ENCODE assay signal across 8 cellular contexts in genomic region chr3:147191795-147192385, GRCh38.
DNase-seq lines count a peak whose midpoint lies in the region; ATAC-seq, FAIRE-seq and TF ChIP-seq lines count a peak whose summit lies in the region.

No MANE protein-coding gene starts in this region.

- H3K4me2 ChIP-seq in A549 (no peak overlapping the region), neural cell (ENCODE audit: low read length) (no peak overlapping the region)

- H3K4me3 ChIP-seq in A549 (no peak overlapping the region), neural cell (ENCODE audit: low read length) (no peak overlapping the region)

- H3K9me2 ChIP-seq in neural cell (ENCODE audit: insufficient read depth, low read length), result no peaks in the 10 kb centered on the region

- CTCF ChIA-PET in A549 (lab: Yijun Ruan, JAX), result interaction anchor here (1.2 to 2.0 kb wide), 5 partner anchors 11 to 374 kb away, joined by 3 to 5 read pairs (median 3); no protein-coding TSS in a partner anchor

- FAIRE-seq in A549 (lab: Jason Lieb, UNC), result no peak

- H2AFZ ChIP-seq in neural cell (ENCODE audit: low read depth, low read length), result no peak overlapping the region

- H4K20me1 ChIP-seq in neural cell (ENCODE audit: insufficient read depth), result no peaks in the 10 kb centered on the region

- no peaks in the 10 kb centered on the region for H3K79me2 ChIP-seq in neural cell (replicated peaks; ENCODE audit: insufficient read depth, low read length)

- H3K9me3 ChIP-seq in A549, result no peaks in the 10 kb centered on the region
- H3K9me3 ChIP-seq in neural cell (ENCODE audit: low read length), result no peaks in the 10 kb centered on the region

- H3K27me3 ChIP-seq in neural cell (ENCODE audit: insufficient read depth, low read depth, low read length), result no peaks in the 10 kb centered on the region

- H3F3A ChIP-seq in neural cell (ENCODE audit: insufficient read depth, low read length, poor library complexity, severe bottlenecking), result no peaks in the 10 kb centered on the region

- POLR2A ChIA-PET in A549 (lab: Yijun Ruan, JAX), result no interaction called here

- H3K4me1 ChIP-seq in A549, result no peaks in the 10 kb centered on the region

- TF ChIP-seq EP300 in A549 (IDR thresholded peaks at IDR 0.05) (no peak), neural cell (conservative IDR thresholded peaks at IDR 0.05; ENCODE audit: poor library complexity, severe bottlenecking) (no peak)

- H3K9ac ChIP-seq in neural cell (ENCODE audit: low read length), result no peak overlapping the region

- no peaks in the 10 kb centered on the region for H3K36me3 ChIP-seq in neural cell (ENCODE audit: insufficient read depth, low read length)

- no peak overlapping the region for H3K27ac ChIP-seq in A549
- H3K27ac ChIP-seq in neural cell (ENCODE audit: low read length), result no peak overlapping the region

- no peak for TF ChIP-seq POLR2A in A549 (IDR thresholded peaks at IDR 0.05; ENCODE audit: low read length)

- peak in 1 of 2 experiments; percentile 62; a peak in 3 of 6 replicates for ATAC-seq in A549
- peak; percentile 54 for ATAC-seq in HG03135 (IDR thresholded peaks at IDR 0.05; ENCODE audit: unreplicated experiment)
- ATAC-seq in esophagus mucosa, result no peak

- 20% methylated on average over 2 of the region's 2 CpGs for WGBS in A549 (ENCODE audit: missing lambda C conversion rate)

- peak; percentile 31; the same call in 2 of the 3 replicates for TF ChIP-seq CTCF in A549 (IDR thresholded peaks at IDR 0.05)
- peak; percentile 83 for TF ChIP-seq CTCF in GM12872 (IDR thresholded peaks at IDR 0.05; ENCODE audit: insufficient read depth, low read depth, low read length)
- peak; percentile 38 for TF ChIP-seq CTCF in neural cell (IDR thresholded peaks at IDR 0.05; ENCODE audit: poor library complexity, severe bottlenecking)

- DNase-seq in A549 (ENCODE audit: low read depth in 1 of 2, low spot score in 1 of 2), result peak; percentile 6 to 73
- DNase-seq in NCI-H82 treated with DMSO at 0.1 percent for 48 hours (lab: John Stamatoyannopoulos, UW; ENCODE audit: unreplicated experiment), result peak; percentile 27
- peak; percentile 83 for DNase-seq in dermis blood vessel endothelial cell
- DNase-seq in HuH-7 (ENCODE audit: low spot score), result no peak

- TF ChIP-seq RAD21 in A549 (conservative IDR thresholded peaks at IDR 0.05 in 1 of 2, IDR thresholded peaks at IDR 0.05 in 1 of 2) (peak; percentile 24 to 34; a peak in 2 of 5 replicates), neural cell (conservative IDR thresholded peaks at IDR 0.05) (no peak)

TF ChIP-seq in A549, 52 proteins besides CTCF, POLR2A, EP300 and RAD21:
- TF ChIP-seq NPAS2 (CRISPR knock-in tag; IDR thresholded peaks at IDR 0.05; ENCODE audit: borderline replicate concordance) (no peak), TFCP2L1 (CRISPR knock-in tag; IDR thresholded peaks at IDR 0.05) (no peak), PHF8 (IDR thresholded peaks at IDR 0.05; ENCODE audit: borderline replicate concordance, low read depth) (no peak), SMC3 (IDR thresholded peaks at IDR 0.05) (peak; percentile 44; the same call in 2 of the 3 replicates), POLR2AphosphoS2 (conservative IDR thresholded peaks at IDR 0.05; ENCODE audit: low read length) (no peak)

TF ChIP-seq in neural cell, 6 proteins besides CTCF, POLR2A, EP300 and RAD21:
- peak; percentile 19 for TF ChIP-seq SMC3 (conservative IDR thresholded peaks at IDR 0.05; ENCODE audit: poor library complexity)
- no peak for TF ChIP-seq EZH2 (IDR thresholded peaks at IDR 0.05; ENCODE audit: borderline replicate concordance, insufficient read depth, low read length, poor library complexity, severe bottlenecking)

Comparison
In these comparisons a context has a peak if more than half of its experiments do, and no peak if none do; other contexts are left out.
1. CTCF ChIP-seq: peak in every context shown above with its lines; median percentile 83 in GM12872; 38 in neural cell; 31 in A549.